15 cellular contexts compared by ENCODE assay signal in genomic region chr11:97610000-97610399, GRCh38.
DNase-seq lines count a peak whose midpoint lies in the region; ATAC-seq and TF ChIP-seq lines count a peak whose summit lies in the region.
"Had no signal": no experiment of that assay in that cellular context is flagged by ENCODE, and none has a peak within 500 bp of the region (broad histone marks: within the 10 kb centered on the region; RNA-seq: fewer than 3 reads in every experiment).

No MANE protein-coding gene starts in this region.

- H3K9me3 ChIP-seq in AG04450 (ENCODE audit: control insufficient read depth, insufficient read depth, low read length) = peaks cover 13% of the 10 kb centered on the region

- H3K27me3 ChIP-seq in AG04450 (ENCODE audit: control insufficient read depth, insufficient read depth, low read length) = no peaks in the 10 kb centered on the region

- CTCF ChIA-PET in AG04450 (lab: Charles Lee) = interaction anchor here (1.0 kb wide), 1 partner anchor 1406 kb away, joined by 3 read pairs; no protein-coding TSS in a partner anchor

- DNase-seq in AG04450 (ENCODE audit: low read depth, low spot score) (no peak), NAMALWA (ENCODE audit: low spot score) (peak; percentile 12), cardiac fibroblast (ENCODE audit: low read depth in 2 of 2) (peak; percentile 29 to 56), LoVo (ENCODE audit: low spot score) (no peak), DMS153 treated with DMSO at 0.1 percent for 48 hours (lab: John Stamatoyannopoulos, UW; ENCODE audit: unreplicated experiment) (no peak)
- DNase-seq: activated naive CD4-positive, alpha-beta T cell; hypothalamus; left colon; NCI-H1694 treated with DMSO at 0.1 percent for 48 hours; NCI-H510A; stimulated activated CD4-positive, alpha-beta T cell treated with anti-CD3 and anti-CD28 coated beads, Interleukin-2, amount 100 ng/mL, for 48 hours; T-helper 17 cell had no signal

- no peak overlapping the region for H3K4me3 ChIP-seq in AG04450 (ENCODE audit: low read depth, low read length)
- no peak overlapping the region for H3K4me3 ChIP-seq in cardiac fibroblast (replicated peaks in 1 of 2; ENCODE audit: low read depth in 2 of 2, low read length in 2 of 2)

- POLR2A ChIA-PET in AG04450 (lab: Yijun Ruan, JAX) = no interaction called here

- no peak for ATAC-seq in HG03342 (IDR thresholded peaks at IDR 0.05; ENCODE audit: unreplicated experiment)
- no peak for ATAC-seq in HG02571 (IDR thresholded peaks at IDR 0.05; ENCODE audit: unreplicated experiment)
- ATAC-seq: left colon, T-helper 17 cell had no signal

- no peak overlapping the region for H3K27ac ChIP-seq in AG04450 (ENCODE audit: low read depth, low read length)

- TF ChIP-seq CTCF in AG04450 (IDR thresholded peaks at IDR 0.05; ENCODE audit: low read depth, low read length) (0 out of 2 replicates have a peak, but pooled peaks have one; percentile 21), GM12872 (IDR thresholded peaks at IDR 0.05; ENCODE audit: insufficient read depth, low read depth, low read length) (peak; percentile 27; the same call in 1 of the 3 replicates), cardiac fibroblast (IDR thresholded peaks at IDR 0.05; ENCODE audit: low read depth, low read length) (peak; percentile 42)

Comparison
In these comparisons a context has a peak if more than half of its experiments do, and no peak if none do; other contexts are left out.
1. DNase-seq: peak in NAMALWA (single experiment) and cardiac fibroblast (2 of 2); none in AG04450 (single experiment), LoVo (single experiment) and DMS153 treated with DMSO at 0.1 percent for 48 hours (single experiment).
2. Peak in every context shown above with its lines, with median percentiles within 50 percentile points of each other: CTCF ChIP-seq.